ENCODE assay signal across 34 cellular contexts in the genomic region with DNA sequence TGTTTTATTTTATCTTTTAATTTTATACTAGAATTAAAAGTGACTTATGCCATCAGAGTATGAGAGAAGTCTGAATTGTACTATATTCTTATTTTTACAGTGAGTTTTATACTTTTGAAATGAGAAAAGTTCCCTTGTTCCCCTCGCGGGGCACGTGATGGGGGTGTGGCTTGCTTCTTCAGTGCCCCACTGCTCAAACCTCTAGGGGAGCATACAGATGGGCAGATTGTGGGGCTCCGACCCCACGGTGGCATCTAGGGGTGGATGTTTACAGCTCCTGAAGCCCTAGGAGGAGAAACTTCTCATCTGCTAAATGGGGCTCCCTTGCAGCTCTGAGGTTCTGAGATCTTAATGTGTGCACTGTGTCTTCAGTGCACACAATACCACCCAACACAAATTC. TPM values are rescaled to one million over a fixed set of nuclear protein-coding genes. Genes with fewer than 3 reads are reported as not detected.
"Had no signal": no experiment of that assay in that cellular context is flagged by ENCODE, and none has a peak within 500 bp of the region (broad histone marks: within the 10 kb centered on the region; RNA-seq: fewer than 3 reads in every experiment).

No MANE protein-coding gene starts in this region.

- H3K36me3 ChIP-seq: colonic mucosa, esophagus squamous epithelium, gastrocnemius medialis, heart right ventricle, left lung, lower lobe of right lung had no signal

- H3K36me3 Mint-ChIP-seq: memory B cell, mesothelial cell of epicardium, naive B cell had no signal

- H3K9me3 ChIP-seq: colonic mucosa, esophagus squamous epithelium, gastrocnemius medialis, heart right ventricle, left lung, lower lobe of right lung, mucosa of descending colon had no signal

- H3K9me3 Mint-ChIP-seq: dendritic cell treated with granulocyte-macrophage colony-stimulating factor and Interleukin-4, amounts not matched to agents 40 ng/mL and 50 ng/mL, for 4 days; memory B cell; mesothelial cell of epicardium; naive B cell had no signal

- DNase-seq: colonic mucosa; cortex of kidney; dorsolateral prefrontal cortex; effector CD4-positive, alpha-beta T cell; effector memory CD4-positive, alpha-beta T cell; erythroblast; esophagus squamous epithelium; foreskin fibroblast; foreskin melanocyte; gastrocnemius medialis; glutamatergic neuron; heart right ventricle; hippocampal formation; left cardiac atrium; left lung; left ventricle myocardium superior; lower lobe of right lung; mammary epithelial cell; mesendoderm; mucosa of descending colon; naive B cell had no signal

- FAIRE-seq: endometrium, islet of Langerhans, keratinocyte had no signal

- H3K4me1 Mint-ChIP-seq: memory B cell, mesothelial cell of epicardium, naive B cell had no signal

- ATAC-seq: esophagus mucosa, gastrocnemius medialis, heart right ventricle, left cardiac atrium, left lung, left ventricle myocardium superior, lower lobe of right lung, mucosa of descending colon had no signal

- H3K27ac Mint-ChIP-seq: dendritic cell treated with granulocyte-macrophage colony-stimulating factor and Interleukin-4, amounts not matched to agents 40 ng/mL and 50 ng/mL, for 4 days; memory B cell; mesothelial cell of epicardium; naive B cell had no signal

- H3K4me3 ChIP-seq: colonic mucosa, dorsolateral prefrontal cortex, esophagus squamous epithelium, gastrocnemius medialis, heart right ventricle, left lung, lower lobe of right lung, mucosa of descending colon had no signal

- H3K27me3 ChIP-seq: colonic mucosa, gastrocnemius medialis had no signal

- H3K27ac ChIP-seq: colonic mucosa, dorsolateral prefrontal cortex, epithelial cell of prostate, esophagus squamous epithelium, gastrocnemius medialis, heart right ventricle, left lung, lower lobe of right lung had no signal

- H3K4me3 Mint-ChIP-seq: dendritic cell treated with granulocyte-macrophage colony-stimulating factor and Interleukin-4, amounts not matched to agents 40 ng/mL and 50 ng/mL, for 4 days; memory B cell; mesothelial cell of epicardium; naive B cell had no signal

- H3K4me1 ChIP-seq: colonic mucosa, esophagus squamous epithelium, gastrocnemius medialis, heart right ventricle, left lung, lower lobe of right lung had no signal

RNA-seq across cellular contexts. Expression of a gene that starts 11.9 kb away (rescaled TPM):
- total RNA-seq: chondrocyte, dorsolateral prefrontal cortex, esophagus mucosa, esophagus squamous epithelium, gastrocnemius medialis, glomerular endothelial cell, heart right ventricle, kidney epithelial cell, left lung, lower leg skin, mammary epithelial cell, mesothelial cell of epicardium, myocyte had no signal
- polyA plus RNA-seq: heart right ventricle, keratinocyte, mammary epithelial cell had no signal

RNA-seq across cellular contexts. Expression of a gene that starts 42.7 kb away (rescaled TPM):
- total RNA-seq: chondrocyte, colonic mucosa, dorsolateral prefrontal cortex, esophagus mucosa, esophagus squamous epithelium, gastrocnemius medialis, glomerular endothelial cell, heart right ventricle, kidney epithelial cell, left cardiac atrium, left lung, left ventricle myocardium superior, lower leg skin, lower lobe of right lung, mammary epithelial cell, mesothelial cell of epicardium, mucosa of descending colon, myocyte had no signal
- polyA plus RNA-seq: heart right ventricle, keratinocyte, mammary epithelial cell had no signal

RNA-seq across cellular contexts. Expression of a gene that starts 42.8 kb away (rescaled TPM):
- total RNA-seq: chondrocyte, colonic mucosa, dorsolateral prefrontal cortex, esophagus mucosa, esophagus squamous epithelium, gastrocnemius medialis, glomerular endothelial cell, heart right ventricle, kidney epithelial cell, left cardiac atrium, left lung, left ventricle myocardium superior, lower leg skin, lower lobe of right lung, mammary epithelial cell, mesothelial cell of epicardium, mucosa of descending colon, myocyte had no signal
- polyA plus RNA-seq: heart right ventricle, keratinocyte, mammary epithelial cell had no signal

RNA-seq across cellular contexts. Expression of a gene that starts 59.8 kb away (rescaled TPM):
- total RNA-seq: chondrocyte, left cardiac atrium, left ventricle myocardium superior, mammary epithelial cell, myocyte had no signal
- polyA plus RNA-seq: keratinocyte, mammary epithelial cell had no signal
